ENCODE assay signal across 8 cellular contexts in genomic region chr20:45362804-45363610, GRCh38. TPM values are rescaled to one million over a fixed set of nuclear protein-coding genes. Genes with fewer than 3 reads are reported as not detected.
A peak's percentile ranks its signal among the peaks of the same experiment; 100 is the strongest.
DNase-seq lines count a peak whose midpoint lies in the region; ATAC-seq and TF ChIP-seq lines count a peak whose summit lies in the region.

TSS of gene SYS1 (plus strand) at chr20:45363156. CDS start at chr20:45363532, 376 bp downstream.

- H3K27ac Mint-ChIP-seq in activated B cell treated with CpG ODN at 0.5 μM for 24 hours (peak within 1 kb of the TSS; percentile 99), immature natural killer cell (peak within 1 kb of the TSS; percentile 97 to 99 (median 98))

- POLR2A ChIA-PET in activated B cell treated with CpG ODN at 0.5 μM for 24 hours (lab: Charles Lee), result interaction anchor here (0.7 to 6.1 kb wide), 20 partner anchors 9 to 1905 kb away, joined by 3 to 74 read pairs (median 4); partner anchors contain the start of genes PCIF1, PIGT and SRSF6

- H3K27me3 Mint-ChIP-seq in activated B cell treated with CpG ODN at 0.5 μM for 24 hours, result no peaks in the 10 kb centered on the region
- H3K27me3 Mint-ChIP-seq in immature natural killer cell (ENCODE audit: low read depth in 3 of 3), result peaks cover 5 to 18% (median 10%) of the 10 kb centered on the region in 3 donors

- intact Hi-C loops in activated B cell treated with CpG ODN at 0.5 μM for 24 hours (cut with micrococcal nuclease), result loop anchor here (1.0 to 10.0 kb wide), 12 partner anchors 11 to 1043 kb away; partner anchors contain the start of genes ELMO2, PIGT, YWHAB and ZNF335

- peak within 1 kb of the TSS; percentile 92 for H3K4me3 ChIP-seq in AG10803 (ENCODE audit: low read length)

- H3K36me3 Mint-ChIP-seq in activated B cell treated with CpG ODN at 0.5 μM for 24 hours (ENCODE audit: low read depth), result peaks cover 45% of the 10 kb centered on the region
- peaks cover 0 to 19% (median 7%) of the 10 kb centered on the region in 3 donors for H3K36me3 Mint-ChIP-seq in immature natural killer cell

- H3K4me1 Mint-ChIP-seq in activated B cell treated with CpG ODN at 0.5 μM for 24 hours (peaks cover 53% of the 10 kb centered on the region), immature natural killer cell (peaks cover 45 to 51% of the 10 kb centered on the region in 2 donors)

- ATAC-seq in GM19023 (IDR thresholded peaks at IDR 0.05; ENCODE audit: unreplicated experiment) (peak; percentile 81), HG03280 (IDR thresholded peaks at IDR 0.05; ENCODE audit: unreplicated experiment) (peak; percentile 87), activated B cell treated with CpG ODN at 0.5 μM for 24 hours (ENCODE audit: low read depth) (peak; percentile 84)

- H3K27ac ChIP-seq in caudate nucleus (ENCODE audit: low read depth, low read length), result peak within 1 kb of the TSS; percentile 98

- DNase-seq in AG10803 (ENCODE audit: low read depth) (peak; percentile 98), NCI-H345 (lab: John Stamatoyannopoulos, UW) (peak; percentile 99), activated B cell treated with CpG ODN at 0.5 μM for 24 hours (peak; percentile 94), caudate nucleus (lab: John Stamatoyannopoulos, UW) (peak; percentile 70 to 100 (median 97)), immature natural killer cell (peak; percentile 97 to 99 (median 99)), smooth muscle cell of the brain vasculature (ENCODE audit: low read depth, low spot score) (peak; percentile 94)

- TF ChIP-seq CTCF in AG10803 (conservative IDR thresholded peaks at IDR 0.05; ENCODE audit: low read length) (peak; percentile 89), activated B cell treated with CpG ODN at 0.5 μM for 24 hours (IDR thresholded peaks at IDR 0.05) (peak; percentile 69)

- H3K4me3 Mint-ChIP-seq in activated B cell treated with CpG ODN at 0.5 μM for 24 hours (peak within 1 kb of the TSS; percentile 100), immature natural killer cell (peak within 1 kb of the TSS; percentile 95 to 99 (median 96))

- H3K9me3 Mint-ChIP-seq in activated B cell treated with CpG ODN at 0.5 μM for 24 hours, result no peaks in the 10 kb centered on the region
- no peaks in the 10 kb centered on the region for H3K9me3 Mint-ChIP-seq in immature natural killer cell

- CTCF ChIA-PET in activated B cell treated with CpG ODN at 0.5 μM for 24 hours (lab: Charles Lee), result interaction anchor here (0.6 to 22.9 kb wide), 23 partner anchors 9 to 408 kb away, joined by 3 to 534 read pairs (median 5); partner anchors contain the start of gene PIGT

RNA-seq across cellular contexts. Expression of gene SYS1, which starts in this region (rescaled TPM):
- 31.7 and 35.2 TPM in 2 replicates for total RNA-seq in activated B cell treated with CpG ODN at 0.5 μM for 24 hours
- 10 to 100 TPM; 32.6 to 52.4 (median 47.1) TPM for polyA plus RNA-seq in immature natural killer cell

Comparison
In these comparisons a context has a peak if more than half of its experiments do, and no peak if none do; other contexts are left out.
1. Peak in every context shown above with its lines: DNase-seq, ATAC-seq, H3K4me3 ChIP-seq and H3K27ac ChIP-seq.